In genomic region chr7:77989981-77990566, GRCh38 we compare ENCODE assay signal across 2 cellular contexts.
TF ChIP-seq lines count a peak whose summit lies in the region.

No MANE protein-coding gene starts in this region.

TF ChIP-seq in SK-N-SH, 30 proteins besides CTCF, POLR2A, EP300 and RAD21 (continued from another document):
- TF ChIP-seq EZH2phosphoT487 (IDR thresholded peaks at IDR 0.05; ENCODE audit: borderline replicate concordance, low read depth) (no peak), FOXM1 (IDR thresholded peaks at IDR 0.05; ENCODE audit: low read depth) (no peak), TAF1 (IDR thresholded peaks at IDR 0.05; ENCODE audit: borderline replicate concordance, low read depth, low read length) (no peak), RCOR1 (IDR thresholded peaks at IDR 0.05; ENCODE audit: low read length) (no peak)

TF ChIP-seq in SK-N-SH treated with all-trans-retinoic acid at 6 μM for 48 hours, 23 proteins besides CTCF, POLR2A, EP300 and RAD21 (continued from another document):
- TF ChIP-seq CREB5 (CRISPR knock-in tag; IDR thresholded peaks at IDR 0.05; ENCODE audit: low read depth) (no peak), ESRRG (CRISPR knock-in tag; IDR thresholded peaks at IDR 0.05) (no peak), ZNF70 (CRISPR knock-in tag; IDR thresholded peaks at IDR 0.05) (no peak), OSR1 (CRISPR knock-in tag; IDR thresholded peaks at IDR 0.05) (no peak), ISL1 (CRISPR knock-in tag; IDR thresholded peaks at IDR 0.05) (no peak)
TF ChIP-seq in SK-N-SH treated with all-trans-retinoic acid at 6 μM for 48 hours: peak in this region for 0.
